14 cellular contexts compared by ENCODE assay signal in genomic region chr12:91921555-91921954, GRCh38.
"Had no signal": no experiment of that assay in that cellular context is flagged by ENCODE, and none has a peak within 500 bp of the region (broad histone marks: within the 10 kb centered on the region; RNA-seq: fewer than 3 reads in every experiment).

No MANE protein-coding gene starts in this region.

- H3K9me3 Mint-ChIP-seq: natural killer cell treated with Interleukin-12 subunit alpha and Interleukin-12 subunit beta and Interleukin-15 and Interleukin-18, amount 100 ng/mL, for 72 hours had no signal

- H3K36me3 Mint-ChIP-seq: natural killer cell treated with Interleukin-12 subunit alpha and Interleukin-12 subunit beta and Interleukin-15 and Interleukin-18, amount 100 ng/mL, for 72 hours had no signal

- H3K27me3 ChIP-seq: brain microvascular endothelial cell, dorsolateral prefrontal cortex, foreskin keratinocyte, heart left ventricle, sigmoid colon had no signal

- DNase-seq: activated T-cell treated with anti-CD3 and anti-CD28 coated beads, Interleukin-2, amount 50 U/mL, for 1 hour; amygdala; brain microvascular endothelial cell; dorsolateral prefrontal cortex; foreskin keratinocyte; heart left ventricle; left colon; nucleus accumbens; psoas muscle; sigmoid colon; stimulated activated CD4-positive, alpha-beta T cell treated with anti-CD3 and anti-CD28 coated beads, Interleukin-12 subunit alpha, Interleukin-12 subunit beta, amount 100 ng/mL, for 4 hours; stimulated activated naive CD4-positive, alpha-beta T cell treated with Interleukin-2 at 50 U/mL for 16 hours had no signal

- H3K27ac ChIP-seq: brain microvascular endothelial cell, foreskin keratinocyte, heart left ventricle, psoas muscle, sigmoid colon had no signal

- H3K9me3 ChIP-seq: heart left ventricle, psoas muscle, sigmoid colon had no signal

- H3K4me1 ChIP-seq: foreskin keratinocyte, heart left ventricle, psoas muscle had no signal

- H3K27me3 Mint-ChIP-seq: natural killer cell treated with Interleukin-12 subunit alpha and Interleukin-12 subunit beta and Interleukin-15 and Interleukin-18, amount 100 ng/mL, for 72 hours had no signal

- H3K4me3 ChIP-seq: dorsolateral prefrontal cortex, heart left ventricle, psoas muscle, sigmoid colon had no signal

- H3K4me3 Mint-ChIP-seq: natural killer cell treated with Interleukin-12 subunit alpha and Interleukin-12 subunit beta and Interleukin-15 and Interleukin-18, amount 100 ng/mL, for 72 hours had no signal

- H3K36me3 ChIP-seq: brain microvascular endothelial cell, heart left ventricle, sigmoid colon had no signal

- ATAC-seq: esophagus mucosa; foreskin keratinocyte; heart left ventricle; left colon; natural killer cell treated with Interleukin-12 subunit alpha and Interleukin-12 subunit beta and Interleukin-15 and Interleukin-18, amount 100 ng/mL, for 72 hours; psoas muscle had no signal

- H3K27ac Mint-ChIP-seq: natural killer cell treated with Interleukin-12 subunit alpha and Interleukin-12 subunit beta and Interleukin-15 and Interleukin-18, amount 100 ng/mL, for 72 hours had no signal
